ENCODE assay signal across 19 cellular contexts in the genomic region with DNA sequence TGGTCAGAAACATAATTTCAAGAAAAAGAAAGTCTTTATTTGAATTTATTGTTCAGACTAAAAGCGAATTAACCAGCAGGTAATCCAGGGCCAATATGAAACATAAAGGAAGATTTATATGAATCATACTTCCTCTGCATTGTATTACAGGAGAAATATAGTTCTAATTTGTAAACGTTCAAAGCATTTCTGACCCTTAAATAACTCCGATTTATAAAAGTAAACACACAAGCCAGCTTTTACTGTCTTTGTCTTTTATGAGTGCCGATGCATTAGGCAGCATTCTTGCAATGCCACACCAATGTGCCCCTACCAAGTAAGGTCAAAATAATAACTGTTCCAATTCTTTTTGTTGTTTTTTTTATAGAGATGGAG.
"Had no signal": no experiment of that assay in that cellular context is flagged by ENCODE, and none has a peak within 500 bp of the region (broad histone marks: within the 10 kb centered on the region; RNA-seq: fewer than 3 reads in every experiment).

No MANE protein-coding gene starts in this region.

- H3K27me3 ChIP-seq: body of pancreas, gastroesophageal sphincter, transverse colon had no signal

- H3K27ac ChIP-seq: body of pancreas, gastroesophageal sphincter, stomach, transverse colon, VCaP had no signal

- FAIRE-seq: small intestine had no signal

- H3K4me1 ChIP-seq: body of pancreas, gastroesophageal sphincter had no signal

- H3K4me3 ChIP-seq: body of pancreas, esophagus squamous epithelium, gastroesophageal sphincter, stomach, transverse colon had no signal

- ATAC-seq: activated CD4-positive, CD25-positive, alpha-beta regulatory T cell treated with anti-CD3 and anti-CD28 coated beads, Interleukin-2, amount 50 U/mL, for 24 hours; gastroesophageal sphincter; sciatic nerve; stimulated activated effector memory CD8-positive, alpha-beta T cell treated with anti-CD3 and anti-CD28 coated beads, Interleukin-12 subunit alpha, Interleukin-12 subunit beta, amount 100 ng/mL, for 72 hours had no signal

- DNase-seq: activated CD4-positive, alpha-beta memory T cell treated with anti-CD3 and anti-CD28 coated beads, Interleukin-2, amount 10 ng/mL, durations not matched to agents 7 days and 5 days; activated gamma-delta T cell; activated naive CD4-positive, alpha-beta T cell treated with anti-CD3 and anti-CD28 coated beads, Interleukin-2, amount 50 U/mL, for 16 hours; activated naive CD8-positive, alpha-beta T cell treated with anti-CD3 and anti-CD28 coated beads, Interleukin-2, amount 50 U/mL, for 24 hours; effector memory CD4-positive, alpha-beta T cell; esophagus squamous epithelium; hypothalamus; left ventricle myocardium superior; nephron progenitor cell; stimulated activated CD4-positive, alpha-beta T cell treated with anti-CD3 and anti-CD28 coated beads, Interleukin-2, amount 100 ng/mL, for 24 hours; stomach; transverse colon had no signal

- H3K36me3 ChIP-seq: esophagus squamous epithelium, gastroesophageal sphincter, stomach, transverse colon had no signal

- H3K9me3 ChIP-seq: body of pancreas, esophagus squamous epithelium, gastroesophageal sphincter, stomach, transverse colon had no signal
